ENCODE assay signal across 26 cellular contexts in genomic region chr1:208935517-208936187, GRCh38.
"Had no signal": no experiment of that assay in that cellular context is flagged by ENCODE, and none has a peak within 500 bp of the region (broad histone marks: within the 10 kb centered on the region; RNA-seq: fewer than 3 reads in every experiment).

No MANE protein-coding gene starts in this region.

- H3K36me3 ChIP-seq: cardiac muscle cell, colonic mucosa, gastroesophageal sphincter, right atrium auricular region, spleen, transverse colon had no signal

- H3K9ac ChIP-seq: parathyroid adenoma had no signal

- H3K4me1 ChIP-seq: body of pancreas, colonic mucosa, gastroesophageal sphincter, parathyroid adenoma, right atrium auricular region, spleen, transverse colon had no signal

- H3K36me3 Mint-ChIP-seq: activated naive CD8-positive, alpha-beta T cell had no signal

- DNase-seq: activated CD4-positive, alpha-beta T cell treated with anti-CD3 and anti-CD28 coated beads for 36 hours; activated CD4-positive, alpha-beta T cell treated with anti-CD3 and anti-CD28 coated beads, Interleukin-2, amount 50 U/mL, for 4 hours; activated CD4-positive, CD25-positive, alpha-beta regulatory T cell; activated effector memory CD4-positive, alpha-beta T cell treated with Interleukin-2 at 50 U/mL for 16 hours; activated naive CD4-positive, alpha-beta T cell treated with Interleukin-2 at 50 U/mL for 16 hours; activated T-cell treated with anti-CD3 and anti-CD28 coated beads for 4 hours; aorta; body of pancreas; cerebellar nuclear complex; colonic mucosa; effector CD8-positive, alpha-beta T cell; islet precursor cell; left cardiac atrium; left ventricle myocardium superior; occipital lobe; spleen; stimulated activated naive CD4-positive, alpha-beta T cell; transverse colon had no signal

- H3K4me2 ChIP-seq: hepatocyte had no signal

- H3K27ac ChIP-seq: body of pancreas, cardiac muscle cell, colonic mucosa, gastroesophageal sphincter, hepatocyte, parathyroid adenoma, right atrium auricular region, spleen, transverse colon had no signal

- H3K4me3 Mint-ChIP-seq: activated CD4-positive, alpha-beta T cell treated with anti-CD3 and anti-CD28 coated beads for 36 hours; activated naive CD8-positive, alpha-beta T cell; neural crest cell had no signal

- H3K4me3 ChIP-seq: body of pancreas, cardiac muscle cell, colonic mucosa, gastroesophageal sphincter, hepatocyte, right atrium auricular region, spleen, transverse colon had no signal

- H3K79me2 ChIP-seq: hepatocyte, parathyroid adenoma had no signal

- H3K9me3 ChIP-seq: body of pancreas, colonic mucosa, gastroesophageal sphincter, right atrium auricular region, spleen, transverse colon had no signal

- H3K27ac Mint-ChIP-seq: activated CD4-positive, alpha-beta T cell treated with anti-CD3 and anti-CD28 coated beads for 36 hours; activated naive CD8-positive, alpha-beta T cell had no signal

- FAIRE-seq: endometrium had no signal

- H2AFZ ChIP-seq: hepatocyte, parathyroid adenoma had no signal

- H3K4me1 Mint-ChIP-seq: activated CD4-positive, alpha-beta T cell treated with anti-CD3 and anti-CD28 coated beads for 36 hours had no signal

- H3K27me3 ChIP-seq: body of pancreas, cardiac muscle cell, colonic mucosa, gastroesophageal sphincter, hepatocyte, right atrium auricular region, spleen, transverse colon had no signal
